Comparison of ENCODE assay signal across 9 cellular contexts in the genomic region with DNA sequence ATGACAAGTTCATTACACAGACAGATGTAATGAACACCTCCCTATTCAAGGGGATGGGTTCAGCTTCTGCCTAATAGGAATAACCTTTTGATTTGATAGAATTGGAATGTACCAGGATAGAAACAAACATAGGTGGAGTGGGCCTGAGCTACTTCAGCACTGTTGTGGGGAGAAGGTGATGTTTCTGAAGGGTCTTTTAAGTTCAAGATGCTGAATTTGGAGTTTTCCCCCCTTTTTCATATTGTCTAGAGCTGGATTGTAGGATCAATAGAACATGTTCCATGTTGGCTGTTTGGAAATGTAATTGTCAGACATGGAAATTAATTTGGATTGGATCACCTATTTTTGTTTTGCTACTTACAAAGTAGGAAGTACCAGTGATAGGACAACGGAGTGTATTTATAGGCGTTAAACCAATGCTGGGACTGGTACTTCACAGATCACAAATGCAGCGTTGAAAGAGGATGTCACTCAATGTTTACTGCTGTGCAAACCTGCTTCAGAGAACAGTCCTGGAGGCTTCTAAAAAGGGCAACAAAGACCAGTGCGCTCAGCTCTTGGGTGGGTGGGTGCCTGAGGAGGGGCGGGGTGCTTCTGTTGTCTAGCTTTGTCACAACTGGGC. TPM values are rescaled to one million over a fixed set of nuclear protein-coding genes. Genes with fewer than 3 reads are reported as not detected.
DNase-seq lines count a peak whose midpoint lies in the region; ATAC-seq and TF ChIP-seq lines count a peak whose summit lies in the region.
"Had no signal": no experiment of that assay in that cellular context is flagged by ENCODE, and none has a peak within 500 bp of the region (broad histone marks: within the 10 kb centered on the region; RNA-seq: fewer than 3 reads in every experiment).

No MANE protein-coding gene starts in this region.

- H3K27ac ChIP-seq in ACC112 (ENCODE audit: low read depth, low read length) (no peak overlapping the region), ascending aorta (peak overlapping the region in 1 of 2 donors; percentile 44)

- TF ChIP-seq CTCF in ascending aorta (IDR thresholded peaks at IDR 0.05): no peak

- H3K9me3 ChIP-seq in HAP-1 (no peaks in the 10 kb centered on the region), ascending aorta (no peaks in the 10 kb centered on the region)

- peaks cover 14% of the 10 kb centered on the region for H3K4me1 Mint-ChIP-seq in memory B cell
- H3K4me1 Mint-ChIP-seq in stimulated activated memory B cell treated with anti-CD40 and anti-IgM and Interleukin-4, amounts not matched to agents 10 μg/mL and 1 μg/mL and 100 μg/mL, for 72 hours: peaks cover 29% of the 10 kb centered on the region

- H3K36me3 ChIP-seq in ACC112 (ENCODE audit: insufficient read depth, low read length) (no peaks in the 10 kb centered on the region), HAP-1 (replicated peaks) (no peaks in the 10 kb centered on the region), ascending aorta (no peaks in the 10 kb centered on the region)

- DNase-seq in HAP-1 (ENCODE audit: low spot score in 2 of 2) (peak in 1 of 2 experiments; percentile 45), ascending aorta (ENCODE audit: low spot score in 2 of 2) (no peak), memory B cell (ENCODE audit: low spot score in 2 of 2) (no peak)
- no peak for DNase-seq in stimulated activated CD4-positive, alpha-beta T cell treated with anti-CD3 and anti-CD28 coated beads, Interleukin-4, amount 100 ng/mL, for 24 hours
- DNase-seq: NCI-H2029 treated with DMSO at 0.1 percent for 48 hours had no signal

- intact Hi-C loops in ascending aorta (cut with DNase I): loop anchor here (5.0 to 10.0 kb wide), 6 partner anchors 119 to 916 kb away; a partner anchor contains a TSS

- no peak overlapping the region for H2AFZ ChIP-seq in ACC112 (ENCODE audit: low read length, unreplicated experiment)

- peak overlapping the region; percentile 81 for H3K4me3 ChIP-seq in ACC112 (ENCODE audit: low read depth, low read length)
- peak overlapping the region; percentile 10 for H3K4me3 ChIP-seq in HAP-1
- H3K4me3 ChIP-seq in ascending aorta: peak overlapping the region; percentile 87 to 98

- ATAC-seq in memory B cell (ENCODE audit: low read depth): no peak
- ATAC-seq in activated CD4-positive, CD25-positive, alpha-beta regulatory T cell treated with anti-CD3 and anti-CD28 coated beads, Interleukin-2, amount 50 U/mL, for 24 hours: no peak
- ATAC-seq in GM21515 (IDR thresholded peaks at IDR 0.05; ENCODE audit: unreplicated experiment): no peak
- ATAC-seq in stimulated activated memory B cell treated with anti-CD40 and anti-IgM and Interleukin-4, amounts not matched to agents 10 μg/mL and 1 μg/mL and 100 μg/mL, for 72 hours: no peak

- H3K4me1 ChIP-seq in ACC112 (ENCODE audit: control insufficient read depth, insufficient read depth, low read length, unreplicated experiment): peaks cover 14% of the 10 kb centered on the region
- H3K4me1 ChIP-seq in HAP-1: peaks cover 10% of the 10 kb centered on the region
- peaks cover 0 to 6% of the 10 kb centered on the region in 2 donors for H3K4me1 ChIP-seq in ascending aorta

- peaks cover 31% of the 10 kb centered on the region for H3K27me3 Mint-ChIP-seq in memory B cell
- H3K27me3 Mint-ChIP-seq in stimulated activated memory B cell treated with anti-CD40 and anti-IgM and Interleukin-4, amounts not matched to agents 10 μg/mL and 1 μg/mL and 100 μg/mL, for 72 hours: peaks cover 60% of the 10 kb centered on the region

- no peaks in the 10 kb centered on the region for H3K9me3 Mint-ChIP-seq in memory B cell
- H3K9me3 Mint-ChIP-seq in stimulated activated memory B cell treated with anti-CD40 and anti-IgM and Interleukin-4, amounts not matched to agents 10 μg/mL and 1 μg/mL and 100 μg/mL, for 72 hours: no peaks in the 10 kb centered on the region

- no peaks in the 10 kb centered on the region for H3K36me3 Mint-ChIP-seq in memory B cell
- no peaks in the 10 kb centered on the region for H3K36me3 Mint-ChIP-seq in stimulated activated memory B cell treated with anti-CD40 and anti-IgM and Interleukin-4, amounts not matched to agents 10 μg/mL and 1 μg/mL and 100 μg/mL, for 72 hours

- H3K27ac Mint-ChIP-seq in memory B cell: no peak overlapping the region
- H3K27ac Mint-ChIP-seq in stimulated activated memory B cell treated with anti-CD40 and anti-IgM and Interleukin-4, amounts not matched to agents 10 μg/mL and 1 μg/mL and 100 μg/mL, for 72 hours: no peak overlapping the region

- no peaks in the 10 kb centered on the region for H3K27me3 ChIP-seq in ACC112 (ENCODE audit: insufficient read depth, low read length)
- no peaks in the 10 kb centered on the region for H3K27me3 ChIP-seq in HAP-1 (ENCODE audit: low read depth)
- H3K27me3 ChIP-seq in ascending aorta: no peaks in the 10 kb centered on the region

- peak overlapping the region; percentile 21 for H3K4me3 Mint-ChIP-seq in memory B cell
- H3K4me3 Mint-ChIP-seq in stimulated activated memory B cell treated with anti-CD40 and anti-IgM and Interleukin-4, amounts not matched to agents 10 μg/mL and 1 μg/mL and 100 μg/mL, for 72 hours: no peak overlapping the region

- in situ Hi-C loops in HAP-1 (cut with MboI; ENCODE audit: low sequenced_read_pairs): loop anchor here (10.0 kb wide), 1 partner anchor 276 kb away; no protein-coding TSS in a partner anchor

- H3K79me2 ChIP-seq in ACC112 (ENCODE audit: control insufficient read depth, insufficient read depth, low read length, unreplicated experiment): peaks cover 7% of the 10 kb centered on the region

RNA-seq across cellular contexts. Expression of a gene that starts 2.0 kb away (rescaled TPM):
- 21.8 TPM for total RNA-seq in ascending aorta

Comparison
In these comparisons a context has a peak if more than half of its experiments do, and no peak if none do; other contexts are left out.
1. H3K4me3 ChIP-seq: peak in every context shown above with its lines; median percentile 92 in ascending aorta; 81 in ACC112; 10 in HAP-1.